In genomic region chr4:86891785-86892638, GRCh38 we compare ENCODE assay signal across 1 cellular context.
TF ChIP-seq lines count a peak whose summit lies in the region.

TSS of gene C4orf36 (minus strand) at chr4:86892422. CDS start at chr4:86891520, 902 bp downstream.

TF ChIP-seq in K562, 482 proteins besides CTCF, POLR2A, EP300 and RAD21 (continued from another document and continues in another):
- TF ChIP-seq NR3C1 (CRISPR knock-in tag; IDR thresholded peaks at IDR 0.05): peak; percentile 91
- no peak for TF ChIP-seq HBP1 (CRISPR knock-in tag; IDR thresholded peaks at IDR 0.05)
- TF ChIP-seq ZNF561 (CRISPR knock-in tag; conservative IDR thresholded peaks at IDR 0.05): no peak
- TF ChIP-seq DMBX1 (CRISPR knock-in tag; IDR thresholded peaks at IDR 0.05; ENCODE audit: borderline replicate concordance): no peak
- no peak for TF ChIP-seq SLC30A9 (CRISPR knock-in tag; IDR thresholded peaks at IDR 0.05)
- no peak for TF ChIP-seq ZNF584 (CRISPR knock-in tag; IDR thresholded peaks at IDR 0.05; ENCODE audit: low read depth)
- no peak for TF ChIP-seq ARID2 (IDR thresholded peaks at IDR 0.05)
- TF ChIP-seq ZNF197 (CRISPR knock-in tag; IDR thresholded peaks at IDR 0.05; ENCODE audit: low read depth): no peak
- TF ChIP-seq CBFA2T3 (IDR thresholded peaks at IDR 0.05): no peak
- no peak for TF ChIP-seq CREB1 (IDR thresholded peaks at IDR 0.05)
- TF ChIP-seq CREB1 (CRISPR knock-in tag; IDR thresholded peaks at IDR 0.05): peak; percentile 51; the same call in 1 of the 2 replicates
- no peak for TF ChIP-seq SMAD1 (IDR thresholded peaks at IDR 0.05; ENCODE audit: low read depth, low read length, partially characterized antibody)
- TF ChIP-seq HMG20B (CRISPR knock-in tag; IDR thresholded peaks at IDR 0.05): no peak
- no peak for TF ChIP-seq ZNF778 (CRISPR knock-in tag; IDR thresholded peaks at IDR 0.05)
- TF ChIP-seq NCOA4 (IDR thresholded peaks at IDR 0.05; ENCODE audit: partially characterized antibody): no peak
- peak; percentile 34 for TF ChIP-seq HMGN3 (IDR thresholded peaks at IDR 0.05; ENCODE audit: borderline replicate concordance, extremely low read depth, insufficient read length, low read depth, low read length)
- no peak for TF ChIP-seq FIP1L1 (IDR thresholded peaks at IDR 0.05; ENCODE audit: low read depth, low read length, poor library complexity, severe bottlenecking)
- no peak for TF ChIP-seq CREM (IDR thresholded peaks at IDR 0.05; ENCODE audit: low read depth)
- peak; percentile 32 to 74; a peak in 2 of 4 replicates for TF ChIP-seq UBTF (IDR thresholded peaks at IDR 0.05; ENCODE audit: borderline replicate concordance in 1 of 2, low read depth in 2 of 2, low read length in 2 of 2)
- no peak for TF ChIP-seq ZNF699 (CRISPR knock-in tag; IDR thresholded peaks at IDR 0.05; ENCODE audit: insufficient replicate concordance)
- no peak for TF ChIP-seq ZNF436 (CRISPR knock-in tag; IDR thresholded peaks at IDR 0.05)
- TF ChIP-seq KLF13 (tag; IDR thresholded peaks at IDR 0.05; ENCODE audit: borderline replicate concordance, low read depth): no peak
- no peak for TF ChIP-seq ARNT (IDR thresholded peaks at IDR 0.05)
- TF ChIP-seq IRF2 (CRISPR knock-in tag; IDR thresholded peaks at IDR 0.05): no peak
- no peak for TF ChIP-seq KAT8 (IDR thresholded peaks at IDR 0.05; ENCODE audit: low read depth)
- TF ChIP-seq ZBTB12 (CRISPR knock-in tag; IDR thresholded peaks at IDR 0.05): no peak
- no peak for TF ChIP-seq LEF1 (IDR thresholded peaks at IDR 0.05)
- no peak for TF ChIP-seq SETDB1 (IDR thresholded peaks at IDR 0.05; ENCODE audit: low read length)
- no peak for TF ChIP-seq ZBED1 (IDR thresholded peaks at IDR 0.05)
- no peak for TF ChIP-seq ELF1 (tag; IDR thresholded peaks at IDR 0.05)
- TF ChIP-seq ZNF140 (CRISPR knock-in tag; IDR thresholded peaks at IDR 0.05): no peak
- no peak for TF ChIP-seq NFE2L1 (tag; IDR thresholded peaks at IDR 0.05; ENCODE audit: borderline replicate concordance, low read depth)
- TF ChIP-seq OTX1 (CRISPR knock-in tag; IDR thresholded peaks at IDR 0.05): no peak
- no peak for TF ChIP-seq CREB5 (CRISPR knock-in tag; IDR thresholded peaks at IDR 0.05)
- TF ChIP-seq FOXA3 (CRISPR knock-in tag; conservative IDR thresholded peaks at IDR 0.05 in 1 of 2, IDR thresholded peaks at IDR 0.05 in 1 of 2): peak in 1 of 2 experiments; percentile 56; a peak in 1 of 4 replicates
- TF ChIP-seq MTA3 (IDR thresholded peaks at IDR 0.05; ENCODE audit: borderline replicate concordance): 0 out of 2 replicates have a peak, but pooled peaks have one; percentile 27
- no peak for TF ChIP-seq NR2C2 (CRISPR knock-in tag; IDR thresholded peaks at IDR 0.05)
- TF ChIP-seq NR2C2 (tag; IDR thresholded peaks at IDR 0.05): no peak
- no peak for TF ChIP-seq ZNF12 (CRISPR knock-in tag; IDR thresholded peaks at IDR 0.05)
- no peak for TF ChIP-seq ZNF445 (CRISPR knock-in tag; IDR thresholded peaks at IDR 0.05; ENCODE audit: low read depth)
- TF ChIP-seq ZFX (CRISPR knock-in tag; IDR thresholded peaks at IDR 0.05): peak; percentile 78
- TF ChIP-seq RBBP5 (IDR thresholded peaks at IDR 0.05; ENCODE audit: borderline replicate concordance, insufficient read depth, low read length, poor library complexity, severe bottlenecking): peak; percentile 47
- no peak for TF ChIP-seq VEZF1 (CRISPR knock-in tag; IDR thresholded peaks at IDR 0.05)
- TF ChIP-seq MED1 (CRISPR knock-in tag; IDR thresholded peaks at IDR 0.05; ENCODE audit: borderline replicate concordance): no peak
- no peak for TF ChIP-seq ZNF609 (CRISPR knock-in tag; IDR thresholded peaks at IDR 0.05; ENCODE audit: borderline replicate concordance)
- TF ChIP-seq ZNF3 (CRISPR knock-in tag; IDR thresholded peaks at IDR 0.05): no peak
- TF ChIP-seq U2AF1 (optimal IDR thresholded peaks at IDR 0.05; ENCODE audit: low read depth, low read length): no peak
- TF ChIP-seq STAT5A (IDR thresholded peaks at IDR 0.05; ENCODE audit: borderline replicate concordance, low read length): no peak
- TF ChIP-seq YY1 (IDR thresholded peaks at IDR 0.05; ENCODE audit: borderline replicate concordance in 1 of 3, control insufficient read depth in 1 of 3, extremely low read depth in 1 of 3, insufficient read depth in 3 of 3, insufficient read length in 1 of 3, insufficient replicate concordance in 2 of 3, low read depth in 1 of 3, low read length in 2 of 3): no peak
- no peak for TF ChIP-seq ZKSCAN8 (CRISPR knock-in tag; IDR thresholded peaks at IDR 0.05)
- 0 out of 2 replicates have a peak, but pooled peaks have one; percentile 26 for TF ChIP-seq CBX1 (IDR thresholded peaks at IDR 0.05; ENCODE audit: low read depth)
- TF ChIP-seq TRIM25 (IDR thresholded peaks at IDR 0.05; ENCODE audit: borderline replicate concordance): no peak
- TF ChIP-seq ZNF583 (CRISPR knock-in tag; IDR thresholded peaks at IDR 0.05): no peak
- no peak for TF ChIP-seq DEAF1 (CRISPR knock-in tag; IDR thresholded peaks at IDR 0.05)
